Comparison of ENCODE assay signal across 1 cellular context in genomic region chr5:65760504-65761275, GRCh38.
TF ChIP-seq lines count a peak whose summit lies in the region.

No MANE protein-coding gene starts in this region.

TF ChIP-seq in A549, 52 proteins besides CTCF, POLR2A, EP300 and RAD21 (continued from another document):
- TF ChIP-seq E2F6 (IDR thresholded peaks at IDR 0.05; ENCODE audit: borderline replicate concordance, low read depth) (no peak), ESRRA (IDR thresholded peaks at IDR 0.05; ENCODE audit: borderline replicate concordance, low read length) (no peak)
- TF ChIP-seq, protein P1, sequence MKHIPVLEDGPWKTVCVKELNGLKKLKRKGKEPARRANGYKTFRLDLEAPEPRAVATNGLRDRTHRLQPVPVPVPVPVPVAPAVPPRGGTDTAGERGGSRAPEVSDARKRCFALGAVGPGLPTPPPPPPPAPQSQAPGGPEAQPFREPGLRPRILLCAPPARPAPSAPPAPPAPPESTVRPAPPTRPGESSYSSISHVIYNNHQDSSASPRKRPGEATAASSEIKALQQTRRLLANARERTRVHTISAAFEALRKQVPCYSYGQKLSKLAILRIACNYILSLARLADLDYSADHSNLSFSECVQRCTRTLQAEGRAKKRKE (CRISPR knock-in tag; IDR thresholded peaks at IDR 0.05; ENCODE audit: low read depth), result no peak
